In the genomic region with DNA sequence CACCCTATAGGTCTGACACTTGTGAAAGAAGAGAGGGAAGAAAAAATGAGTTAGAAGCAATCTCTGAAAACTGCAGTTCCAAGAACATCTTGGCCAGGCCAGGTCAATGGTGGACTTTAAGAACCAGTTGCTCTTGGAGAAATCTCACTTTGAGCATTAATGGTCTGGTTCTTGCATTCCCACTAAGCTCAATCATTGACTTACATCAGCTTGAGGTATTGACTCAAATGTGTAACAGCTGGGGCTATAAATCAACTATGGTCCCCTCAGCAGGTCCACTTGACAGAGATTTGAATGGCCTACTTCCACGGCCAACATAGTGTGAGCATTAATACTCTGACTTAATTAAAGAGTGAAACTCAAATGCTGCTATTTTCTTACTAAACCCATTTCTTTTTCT, we compare ENCODE assay signal across 25 cellular contexts.
DNase-seq lines count a peak whose midpoint lies in the region; ATAC-seq and TF ChIP-seq lines count a peak whose summit lies in the region.
"Had no signal": no experiment of that assay in that cellular context is flagged by ENCODE, and none has a peak within 500 bp of the region (broad histone marks: within the 10 kb centered on the region; RNA-seq: fewer than 3 reads in every experiment).

No MANE protein-coding gene starts in this region.

- H3K9ac ChIP-seq in fibroblast of lung (ENCODE audit: insufficient read depth, low read length), result no peak overlapping the region
- peak overlapping the region; percentile 79 for H3K9ac ChIP-seq in skeletal muscle satellite cell (ENCODE audit: low read depth, low read length)

- H3K9me3 ChIP-seq in RWPE2 (ENCODE audit: severe bottlenecking), result peaks cover 6% of the 10 kb centered on the region
- no peaks in the 10 kb centered on the region for H3K9me3 ChIP-seq in fibroblast of lung (ENCODE audit: control insufficient read depth, insufficient read depth, low read depth, low read length)
- no peaks in the 10 kb centered on the region for H3K9me3 ChIP-seq in skeletal muscle satellite cell (replicated peaks; ENCODE audit: low read length)
- H3K9me3 ChIP-seq: body of pancreas, right lobe of liver, suprapubic skin had no signal

- TF ChIP-seq CTCF in RWPE2 (IDR thresholded peaks at IDR 0.05; ENCODE audit: poor library complexity, severe bottlenecking), result no peak
- TF ChIP-seq CTCF in fibroblast of lung (conservative IDR thresholded peaks at IDR 0.05 in 1 of 2, IDR thresholded peaks at IDR 0.05 in 1 of 2; ENCODE audit: low read depth in 1 of 2, low read length in 2 of 2), result no peak

- DNase-seq in HCEC 1CT, result peak; percentile 38
- DNase-seq in RWPE2 (ENCODE audit: low spot score), result no peak
- peak in 1 of 2 donors; percentile 62 for DNase-seq in fibroblast of lung (ENCODE audit: low read depth in 2 of 2)
- DNase-seq in amygdala (lab: John Stamatoyannopoulos, UW), result no peak
- DNase-seq in NCI-H2196 treated with DMSO at 0.1 percent for 48 hours (lab: John Stamatoyannopoulos, UW; ENCODE audit: unreplicated experiment), result no peak
- DNase-seq: activated CD4-positive, alpha-beta T cell treated with anti-CD3 and anti-CD28 coated beads for 48 hours; activated gamma-delta T cell; activated T-cell treated with anti-CD3 and anti-CD28 coated beads, Interleukin-2, amount 50 U/mL, for 1 hour; body of pancreas; CD4-positive, alpha-beta T cell; effector CD8-positive, alpha-beta T cell; erythroblast; foreskin melanocyte; NCI-H1048; NCI-H187; right lobe of liver; stimulated activated naive CD4-positive, alpha-beta T cell had no signal

- H3K4me3 ChIP-seq in RWPE2 (ENCODE audit: severe bottlenecking), result no peak overlapping the region
- H3K4me3 ChIP-seq in fibroblast of lung (replicated peaks in 1 of 4; ENCODE audit: control extremely low read depth in 1 of 4, insufficient read depth in 1 of 4, low read depth in 3 of 4, low read length in 4 of 4), result no peak overlapping the region
- no peak overlapping the region for H3K4me3 ChIP-seq in skeletal muscle satellite cell (ENCODE audit: low read length)
- H3K4me3 ChIP-seq: body of pancreas, GM12878, GM23338, hepatocyte, right lobe of liver, suprapubic skin had no signal

- no peaks in the 10 kb centered on the region for H4K20me1 ChIP-seq in fibroblast of lung (ENCODE audit: control insufficient read depth, extremely low read depth, insufficient read depth, low read length)

- no peaks in the 10 kb centered on the region for H3K79me2 ChIP-seq in fibroblast of lung (ENCODE audit: control insufficient read depth, insufficient read depth, low read length)
- H3K79me2 ChIP-seq: hepatocyte had no signal

- no peak for ATAC-seq in RWPE2 (ENCODE audit: low read depth)
- ATAC-seq in HG03025 (IDR thresholded peaks at IDR 0.05; ENCODE audit: low FRiP score, unreplicated experiment), result no peak
- ATAC-seq: body of pancreas, GM12878, GM23338, right lobe of liver had no signal

- no peaks in the 10 kb centered on the region for H3K27me3 ChIP-seq in RWPE2 (ENCODE audit: insufficient read depth, poor library complexity, severe bottlenecking)
- no peaks in the 10 kb centered on the region for H3K27me3 ChIP-seq in fibroblast of lung (ENCODE audit: control insufficient read depth, insufficient read depth, low read length)
- no peaks in the 10 kb centered on the region for H3K27me3 ChIP-seq in skeletal muscle satellite cell (ENCODE audit: control insufficient read depth, insufficient read depth, low read length)
- H3K27me3 ChIP-seq: body of pancreas, hepatocyte, right lobe of liver, suprapubic skin had no signal

- H3K27ac ChIP-seq in RWPE2 (ENCODE audit: poor library complexity, severe bottlenecking), result peak overlapping the region; percentile 97
- H3K27ac ChIP-seq in fibroblast of lung (ENCODE audit: insufficient read depth, low read length), result peak overlapping the region; percentile 89
- H3K27ac ChIP-seq: body of pancreas, hepatocyte, right lobe of liver, RWPE1, suprapubic skin, VCaP had no signal

- H3K4me2 ChIP-seq in fibroblast of lung (ENCODE audit: extremely low read depth, insufficient read depth, low read length) (no peak overlapping the region), skeletal muscle satellite cell (ENCODE audit: low read length) (no peak overlapping the region)
- H3K4me2 ChIP-seq: GM23338, hepatocyte had no signal

- no peak overlapping the region for H2AFZ ChIP-seq in fibroblast of lung (ENCODE audit: low read length)
- H2AFZ ChIP-seq: GM23338, hepatocyte had no signal

- H3K4me1 ChIP-seq in RWPE2 (ENCODE audit: insufficient read depth, poor library complexity, severe bottlenecking), result peaks cover 30% of the 10 kb centered on the region
- H3K4me1 ChIP-seq in fibroblast of lung (ENCODE audit: control insufficient read depth, extremely low read depth, insufficient read depth, low read length), result peaks cover 12% of the 10 kb centered on the region
- peaks cover 39% of the 10 kb centered on the region for H3K4me1 ChIP-seq in skeletal muscle satellite cell (ENCODE audit: control insufficient read depth, insufficient read depth, low read length)
- H3K4me1 ChIP-seq: body of pancreas, right lobe of liver, suprapubic skin had no signal

- H3K36me3 ChIP-seq in RWPE2 (ENCODE audit: low read depth) (no peaks in the 10 kb centered on the region), fibroblast of lung (ENCODE audit: control insufficient read depth, insufficient read depth, low read length) (no peaks in the 10 kb centered on the region), skeletal muscle satellite cell (ENCODE audit: insufficient read depth, low read length) (no peaks in the 10 kb centered on the region)
- H3K36me3 ChIP-seq: right lobe of liver, suprapubic skin had no signal
